In genomic region chr5:73442960-73443627, GRCh38 we compare ENCODE assay signal across 32 cellular contexts. TPM values are rescaled to one million over a fixed set of nuclear protein-coding genes. Genes with fewer than 3 reads are reported as not detected.
DNase-seq lines count a peak whose midpoint lies in the region; FAIRE-seq and TF ChIP-seq lines count a peak whose summit lies in the region.
"Had no signal": no experiment of that assay in that cellular context is flagged by ENCODE, and none has a peak within 500 bp of the region (broad histone marks: within the 10 kb centered on the region; RNA-seq: fewer than 3 reads in every experiment).

No MANE protein-coding gene starts in this region.

- H3K4me3 ChIP-seq in WI38 (ENCODE audit: low read depth, low read length) (peak overlapping the region; percentile 95; the same call in 1 of the 2 replicates), vagina (no peak overlapping the region)
- H3K4me3 ChIP-seq: thyroid gland had no signal

- H3K36me3 ChIP-seq in vagina, result no peaks in the 10 kb centered on the region
- H3K36me3 ChIP-seq: thyroid gland had no signal

- DNase-seq in DMS53 (lab: John Stamatoyannopoulos, UW) (peak; percentile 7), DMS53 treated with DMSO at 0.1 percent for 48 hours (lab: John Stamatoyannopoulos, UW; ENCODE audit: unreplicated experiment) (no peak), left kidney (ENCODE audit: low read depth, low spot score) (peak; percentile 93), type B pancreatic cell (ENCODE audit: extremely low spot score, unreplicated experiment) (no peak), hippocampal formation (lab: John Stamatoyannopoulos, UW) (no peak), urothelium cell line (ENCODE audit: low spot score) (no peak), vagina (ENCODE audit: extremely low spot score in 2 of 2) (no peak)
- DNase-seq: activated gamma-delta T cell; activated naive CD8-positive, alpha-beta T cell treated with anti-CD3 and anti-CD28 coated beads for 36 hours; activated T-cell treated with anti-CD3 and anti-CD28 coated beads, Interleukin-2, amount 50 U/mL, for 24 hours; anterior cingulate cortex; Caco-2; DND-41; effector CD8-positive, alpha-beta T cell; GF-D8; glutamatergic neuron; HCEC 1CT; islet precursor cell; left ventricle myocardium superior; NCI-H1105; NCI-H2081; NCI-H226; Right ventricle myocardium superior; stimulated activated CD4-positive, alpha-beta T cell treated with anti-CD3 and anti-CD28 coated beads, Interleukin-4, amount 100 ng/mL, for 1 hour; T-helper 9 cell; thyroid gland; WERI-Rb-1 had no signal

- TF ChIP-seq CTCF in WI38 (IDR thresholded peaks at IDR 0.05; ENCODE audit: low read depth, low read length) (no peak), type B pancreatic cell (conservative IDR thresholded peaks at IDR 0.05) (no peak), vagina (IDR thresholded peaks at IDR 0.05) (no peak)

- no peaks in the 10 kb centered on the region for H3K4me1 ChIP-seq in vagina

- intact Hi-C loops in vagina (cut with DNase I), result no loop called here

- no peaks in the 10 kb centered on the region for H3K9me3 ChIP-seq in vagina
- H3K9me3 ChIP-seq: Caco-2, thyroid gland had no signal

- FAIRE-seq in urothelium cell line (lab: Jason Lieb, UNC), result no peak
- FAIRE-seq: colon had no signal

- peak overlapping the region; percentile 51 for H3K4me3 Mint-ChIP-seq in type B pancreatic cell
- H3K4me3 Mint-ChIP-seq: activated CD4-positive, alpha-beta T cell treated with anti-CD3 and anti-CD28 coated beads, Interleukin-2, amount 10 ng/mL, durations not matched to agents 24 days and 14 days; activated naive CD8-positive, alpha-beta T cell treated with anti-CD3 and anti-CD28 coated beads for 36 hours; activated T-cell treated with anti-CD3 and anti-CD28 coated beads, Interleukin-2, amount 50 U/mL, for 24 hours had no signal

- peaks cover 5% of the 10 kb centered on the region for H3K36me3 Mint-ChIP-seq in type B pancreatic cell
- H3K36me3 Mint-ChIP-seq: activated naive CD8-positive, alpha-beta T cell treated with anti-CD3 and anti-CD28 coated beads for 36 hours had no signal

- H3K4me1 Mint-ChIP-seq in type B pancreatic cell (ENCODE audit: unreplicated experiment), result peaks cover 6% of the 10 kb centered on the region

- no peak overlapping the region for H3K27ac ChIP-seq in vagina
- H3K27ac ChIP-seq: 22Rv1, thyroid gland, WERI-Rb-1 had no signal

- no peak for TF ChIP-seq POLR2A in vagina (IDR thresholded peaks at IDR 0.05)

- H3K27me3 Mint-ChIP-seq in type B pancreatic cell, result peaks cover 92% of the 10 kb centered on the region

- H3K27ac Mint-ChIP-seq in type B pancreatic cell, result no peak overlapping the region
- H3K27ac Mint-ChIP-seq: activated CD4-positive, alpha-beta T cell treated with anti-CD3 and anti-CD28 coated beads, Interleukin-2, amount 10 ng/mL, durations not matched to agents 24 days and 14 days; activated naive CD8-positive, alpha-beta T cell treated with anti-CD3 and anti-CD28 coated beads for 36 hours; activated T-cell treated with anti-CD3 and anti-CD28 coated beads, Interleukin-2, amount 50 U/mL, for 24 hours; CD14-positive monocyte had no signal

- H3K9me3 Mint-ChIP-seq in type B pancreatic cell, result no peaks in the 10 kb centered on the region
- H3K9me3 Mint-ChIP-seq: activated T-cell treated with anti-CD3 and anti-CD28 coated beads, Interleukin-2, amount 50 U/mL, for 24 hours had no signal

- peaks cover 31% of the 10 kb centered on the region for H3K27me3 ChIP-seq in vagina

RNA-seq across cellular contexts. Expression of gene FOXD1, which starts 5.5 kb away (rescaled TPM):
- total RNA-seq in type B pancreatic cell (ENCODE audit: low replicate concordance) (1.3 and 15.9 TPM in 2 replicates), vagina (not detected)
- total RNA-seq: left ventricle myocardium superior, Right ventricle myocardium superior had no signal

RNA-seq across cellular contexts. Expression of gene BTF3, which starts 55.1 kb away (rescaled TPM):
- total RNA-seq in type B pancreatic cell (ENCODE audit: low replicate concordance) (578 and 664 TPM in 2 replicates), vagina (537 TPM)

Comparison
In these comparisons a context has a peak if more than half of its experiments do, and no peak if none do; other contexts are left out.
1. DNase-seq: peak in DMS53 (single experiment) and left kidney (single experiment); none in DMS53 treated with DMSO at 0.1 percent for 48 hours (single experiment), type B pancreatic cell (single experiment), hippocampal formation (0 of 2), urothelium cell line (single experiment) and vagina (0 of 2).